ENCODE assay signal across 8 cellular contexts in genomic region chr11:119371778-119372182, GRCh38. TPM values are rescaled to one million over a fixed set of nuclear protein-coding genes. Genes with fewer than 3 reads are reported as not detected.
DNase-seq lines count a peak whose midpoint lies in the region; TF ChIP-seq lines count a peak whose summit lies in the region.

No MANE protein-coding gene starts in this region.

- peak; percentile 29 for DNase-seq in NCI-H460 (ENCODE audit: extremely low read depth, low read depth)
- peak in 4 of 10 donors; percentile 43 to 75 (median 66) for DNase-seq in dorsolateral prefrontal cortex
- DNase-seq in posterior vena cava (ENCODE audit: low spot score): peak; percentile 73
- DNase-seq in GM19238 (ENCODE audit: insufficient read length, low spot score): no peak
- DNase-seq in germinal center (ENCODE audit: low spot score): no peak
- DNase-seq in islet precursor cell: no peak
- no peak for DNase-seq in NCI-H345 (lab: John Stamatoyannopoulos, UW)

- peak; percentile 31 for TF ChIP-seq CTCF in GM12873 (IDR thresholded peaks at IDR 0.05; ENCODE audit: insufficient read depth, low read depth, low read length, missing control alignments)
- peak in 53 of 56 donors; percentile 23 to 70 (median 43) for TF ChIP-seq CTCF in dorsolateral prefrontal cortex (IDR thresholded peaks at IDR 0.05 in 54 of 56, conservative IDR thresholded peaks at IDR 0.05 in 2 of 56; ENCODE audit: low read depth in 1 of 56, partially characterized antibody in 56 of 56)

- H3K27ac ChIP-seq in dorsolateral prefrontal cortex: peak overlapping the region in 57 of 59 donors; percentile 1 to 100 (median 98)

- intact Hi-C loops in dorsolateral prefrontal cortex (cut with DNase I) (loop anchor here (5.0 kb wide), 2 partner anchors 34 to 174 kb away; no protein-coding TSS in a partner anchor), posterior vena cava (cut with DNase I) (loop anchor here (2.0 to 10.0 kb wide), 3 partner anchors 15 to 103 kb away; no protein-coding TSS in a partner anchor)

- peak overlapping the region in 4 of 59 donors; percentile 2 to 19 (median 16) for H3K4me3 ChIP-seq in dorsolateral prefrontal cortex

- no peaks in the 10 kb centered on the region for H3K27me3 ChIP-seq in dorsolateral prefrontal cortex

RNA-seq across cellular contexts. Expression of gene USP2, which starts 9.7 kb away (rescaled TPM):
- total RNA-seq in NCI-H460 (2014; rRNA removed; shearing (Covaris generic)): 0.17 and 0.27 TPM in 2 replicates
- polyA plus RNA-seq in NCI-H460 (2014; cell fraction: nucleus; rRNA removed): 0.17 and 0.51 TPM in 2 replicates
- total RNA-seq in dorsolateral prefrontal cortex (10 to 100 TPM; 32.5 to 68.6 (median 46.7) TPM), posterior vena cava (10 to 100 TPM; 10.4 to 17.3 TPM)

RNA-seq across cellular contexts. Expression of gene MFRP, which starts 25.3 kb away (rescaled TPM):
- total RNA-seq in NCI-H460 (2014; rRNA removed; shearing (Covaris generic)): not detected in 2 replicates
- polyA plus RNA-seq in NCI-H460 (2014; cell fraction: nucleus; rRNA removed): not detected in 2 replicates
- under 1 TPM in 1 of 120 experiments, not detected in 119; 0.32 TPM for total RNA-seq in dorsolateral prefrontal cortex
- total RNA-seq in posterior vena cava: not detected

RNA-seq across cellular contexts. Expression of gene C1QTNF5, which starts 31.1 kb away (rescaled TPM):
- total RNA-seq in NCI-H460 (2014; rRNA removed; shearing (Covaris generic)): not detected in 2 replicates
- not detected in 2 replicates for polyA plus RNA-seq in NCI-H460 (2014; cell fraction: nucleus; rRNA removed)
- total RNA-seq in dorsolateral prefrontal cortex (10 to 100 TPM in 74 of 120 experiments, 1 to 10 TPM in 46; 5.1 to 23.2 (median 10.8) TPM), posterior vena cava (10 to 100 TPM; 57.7 to 63.0 TPM)

RNA-seq across cellular contexts. Expression of gene RNF26, which starts 37.5 kb away (rescaled TPM):
- 6.1 and 7.7 TPM in 2 replicates for total RNA-seq in NCI-H460 (2014; rRNA removed; shearing (Covaris generic))
- polyA plus RNA-seq in NCI-H460 (2014; cell fraction: nucleus; rRNA removed): 5.6 and 5.7 TPM in 2 replicates
- total RNA-seq in dorsolateral prefrontal cortex: 10 to 100 TPM; 15.9 to 31.2 (median 24.4) TPM
- total RNA-seq in posterior vena cava: 10 to 100 TPM; 22.1 to 23.3 TPM

RNA-seq across cellular contexts. Expression of gene THY1, which starts 51.2 kb away (rescaled TPM):
- not detected in 2 replicates for total RNA-seq in NCI-H460 (2014; rRNA removed; shearing (Covaris generic))
- not detected in 2 replicates for polyA plus RNA-seq in NCI-H460 (2014; cell fraction: nucleus; rRNA removed)
- total RNA-seq in dorsolateral prefrontal cortex (100 to 1,000 TPM; 161 to 881 (median 538) TPM), posterior vena cava (100 to 1,000 TPM in 1 of 2 donors, 10 to 100 TPM in 1; 35.0 to 151 TPM)

Comparison
In these comparisons a context has a peak if more than half of its experiments do, and no peak if none do; other contexts are left out.
1. DNase-seq: peak in NCI-H460 (single experiment) and posterior vena cava (single experiment); none in GM19238 (single experiment), germinal center (single experiment), islet precursor cell (single experiment) and NCI-H345 (single experiment).